ENCODE assay signal across 8 cellular contexts in genomic region chr7:130010689-130011412, GRCh38. TPM values are rescaled to one million over a fixed set of nuclear protein-coding genes. Genes with fewer than 3 reads are reported as not detected.
DNase-seq lines count a peak whose midpoint lies in the region; ATAC-seq and TF ChIP-seq lines count a peak whose summit lies in the region.

No MANE protein-coding gene starts in this region.

- H3K36me3 ChIP-seq in gastroesophageal sphincter, result no peaks in the 10 kb centered on the region
- H3K36me3 ChIP-seq in ovary, result no peaks in the 10 kb centered on the region
- no peaks in the 10 kb centered on the region for H3K36me3 ChIP-seq in thoracic aorta

- TF ChIP-seq CTCF in gastroesophageal sphincter (IDR thresholded peaks at IDR 0.05), result peak in 3 of 4 experiments; percentile 76 to 97 (median 95)
- peak; percentile 69 to 91 (median 78) for TF ChIP-seq CTCF in ovary (IDR thresholded peaks at IDR 0.05)
- peak; percentile 79 for TF ChIP-seq CTCF in thoracic aorta (IDR thresholded peaks at IDR 0.05)

- peaks cover 0 to 9% (median 0%) of the 10 kb centered on the region in 3 donors for H3K4me1 ChIP-seq in gastroesophageal sphincter
- peaks cover 1% of the 10 kb centered on the region for H3K4me1 ChIP-seq in ovary (ENCODE audit: insufficient read depth)
- peaks cover 5 to 32% of the 10 kb centered on the region in 2 donors for H3K4me1 ChIP-seq in thoracic aorta (ENCODE audit: control insufficient read depth in 1 of 2, low read depth in 2 of 2)

- intact Hi-C loops in ovary (cut with DNase I), result loop anchor here in 1 of 4 donors (2.0 kb wide), 1 partner anchor 186 kb away; no protein-coding TSS in a partner anchor

- no peak for TF ChIP-seq POLR2A in gastroesophageal sphincter (IDR thresholded peaks at IDR 0.05)
- TF ChIP-seq POLR2A in ovary (IDR thresholded peaks at IDR 0.05), result no peak

- TF ChIP-seq EP300 in gastroesophageal sphincter (IDR thresholded peaks at IDR 0.05) (no peak), ovary (IDR thresholded peaks at IDR 0.05) (no peak)

- ATAC-seq in GM21825 (IDR thresholded peaks at IDR 0.05; ENCODE audit: unreplicated experiment) (peak; percentile 75), gastroesophageal sphincter (peak; percentile 57), thoracic aorta (ENCODE audit: insufficient number of reproducible peaks, low FRiP score, low read depth) (peak; percentile 39)

- 0 to 8% methylated on average over 2 to 7 of the region's 12 CpGs for WGBS in gastroesophageal sphincter (ENCODE audit: low coverage in 1 of 2), 2 donors
- 19 to 26% (median 20%) methylated on average over 12 of the region's 12 CpGs for WGBS in ovary, 3 donors

- no peak overlapping the region for H3K4me3 ChIP-seq in gastroesophageal sphincter
- no peak overlapping the region for H3K4me3 ChIP-seq in ovary
- H3K4me3 ChIP-seq in thoracic aorta, result no peak overlapping the region

- DNase-seq in DMS79 (lab: John Stamatoyannopoulos, UW) (peak; percentile 52), M059J (ENCODE audit: low read depth) (peak; percentile 85), SHP77 (lab: John Stamatoyannopoulos, UW) (peak; percentile 26 to 56), ovary (peak; percentile 73 to 89 (median 88)), thoracic aorta (ENCODE audit: low spot score) (peak; percentile 58)
- peak; percentile 74 for DNase-seq in activated T-helper 9 cell treated with anti-CD3 and anti-CD28 coated beads, Interleukin-2, amount 50 U/mL, for 16 hours (ENCODE audit: low read depth)

- H3K9me3 ChIP-seq in gastroesophageal sphincter (no peaks in the 10 kb centered on the region), ovary (no peaks in the 10 kb centered on the region), thoracic aorta (no peaks in the 10 kb centered on the region)

- H3K27ac ChIP-seq in gastroesophageal sphincter (peak overlapping the region in 2 of 4 donors; percentile 28 to 41), ovary (no peak overlapping the region), thoracic aorta (peak overlapping the region in 1 of 2 donors; percentile 66)

- H3K27me3 ChIP-seq in gastroesophageal sphincter (no peaks in the 10 kb centered on the region), ovary (no peaks in the 10 kb centered on the region), thoracic aorta (replicated peaks; ENCODE audit: insufficient read depth) (no peaks in the 10 kb centered on the region)

RNA-seq across cellular contexts. Expression of gene ZC3HC1, which starts 40.3 kb away (rescaled TPM):
- total RNA-seq in M059J (2014; rRNA removed; shearing (Covaris generic)), result 38.3 and 45.3 TPM in 2 replicates
- total RNA-seq in gastroesophageal sphincter, result 10 to 100 TPM in 3 of 4 donors, 1 to 10 TPM in 1; 7.0 to 18.4 (median 11.7) TPM
- 10 to 100 TPM in 6 of 7 donors, 1 to 10 TPM in 1; 7.2 to 16.5 (median 12.8) TPM for total RNA-seq in ovary
- 10 to 100 TPM; 10.7 to 13.3 TPM for polyA plus RNA-seq in ovary
- total RNA-seq in thoracic aorta, result 10 to 100 TPM in 1 of 2 donors, 1 to 10 TPM in 1; 2.8 to 15.6 TPM

RNA-seq across cellular contexts. Expression of gene UBE2H, which starts 58.1 kb away (rescaled TPM):
- 60.5 and 98.3 TPM in 2 replicates for total RNA-seq in M059J (2014; rRNA removed; shearing (Covaris generic))
- total RNA-seq in gastroesophageal sphincter (10 to 100 TPM; 80.2 to 96.2 (median 85.0) TPM), ovary (100 to 1,000 TPM in 1 of 7 donors, 10 to 100 TPM in 6; 57.7 to 101 (median 64.7) TPM), thoracic aorta (100 to 1,000 TPM; 136 to 158 TPM)
- polyA plus RNA-seq in ovary, result 100 to 1,000 TPM in 1 of 2 donors, 10 to 100 TPM in 1; 38.1 to 149 TPM

RNA-seq across cellular contexts. Expression of gene KLHDC10, which starts 59.5 kb away (rescaled TPM):
- 17.6 and 36.6 TPM in 2 replicates for total RNA-seq in M059J (2014; rRNA removed; shearing (Covaris generic))
- total RNA-seq in gastroesophageal sphincter (10 to 100 TPM; 17.0 to 28.8 (median 23.0) TPM), ovary (10 to 100 TPM; 11.3 to 36.4 (median 28.5) TPM), thoracic aorta (10 to 100 TPM; 24.3 to 26.7 TPM)
- 10 to 100 TPM; 11.8 to 25.0 TPM for polyA plus RNA-seq in ovary
